Comparison of ENCODE assay signal across 24 cellular contexts in genomic region chr10:64350665-64351064, GRCh38.
DNase-seq lines count a peak whose midpoint lies in the region; ATAC-seq and TF ChIP-seq lines count a peak whose summit lies in the region.
"Had no signal": no experiment of that assay in that cellular context is flagged by ENCODE, and none has a peak within 500 bp of the region (broad histone marks: within the 10 kb centered on the region; RNA-seq: fewer than 3 reads in every experiment).

No MANE protein-coding gene starts in this region.

- no peak overlapping the region for H3K4me2 ChIP-seq in neuronal stem cell (ENCODE audit: insufficient read depth, low read length, poor library complexity, severe bottlenecking)

- no peaks in the 10 kb centered on the region for H3K4me1 Mint-ChIP-seq in CD14-positive monocyte
- H3K4me1 Mint-ChIP-seq: CD4-positive, CD25-positive, alpha-beta regulatory T cell had no signal

- H2AFZ ChIP-seq in neuronal stem cell (ENCODE audit: low read length): peak overlapping the region; percentile 43

- H3K9me3 ChIP-seq in neuronal stem cell (replicated peaks in 1 of 2; ENCODE audit: control insufficient read depth in 2 of 2, insufficient read depth in 1 of 2, low read depth in 1 of 2, low read length in 2 of 2) (no peaks in the 10 kb centered on the region), vagina (no peaks in the 10 kb centered on the region)
- H3K9me3 ChIP-seq: SJSA1 had no signal

- no peak overlapping the region for H2BK12ac ChIP-seq in neuronal stem cell (ENCODE audit: low read length)

- H4K91ac ChIP-seq in neuronal stem cell (ENCODE audit: low read depth, low read length, poor library complexity): no peak overlapping the region

- H3K79me1 ChIP-seq in neuronal stem cell (ENCODE audit: low read depth, low read length): no peaks in the 10 kb centered on the region

- H3K9ac ChIP-seq in neuronal stem cell (ENCODE audit: low read depth, low read length, poor library complexity): no peak overlapping the region

- no CpG with 5 or more reads among the region's 3 CpGs for WGBS in neuronal stem cell (ENCODE audit: extremely low coverage in 2 of 2, insufficient read length in 2 of 2, insufficient replicate concordance in 1 of 2), 2 donors

- no peak overlapping the region for H3K14ac ChIP-seq in neuronal stem cell (ENCODE audit: low read length)

- no peaks in the 10 kb centered on the region for H3K36me3 Mint-ChIP-seq in CD14-positive monocyte
- H3K36me3 Mint-ChIP-seq: CD4-positive, CD25-positive, alpha-beta regulatory T cell had no signal

- H2AK5ac ChIP-seq in neuronal stem cell (ENCODE audit: low read depth, low read length): no peak overlapping the region

- H3K4me1 ChIP-seq in neuronal stem cell (ENCODE audit: control insufficient read depth in 2 of 2, insufficient read depth in 1 of 2, low read depth in 1 of 2, low read length in 2 of 2): peaks cover 0 to 2% of the 10 kb centered on the region in 2 donors
- H3K4me1 ChIP-seq in vagina: no peaks in the 10 kb centered on the region
- H3K4me1 ChIP-seq: SJSA1 had no signal

- H3K23ac ChIP-seq in neuronal stem cell (ENCODE audit: low read depth, low read length, poor library complexity): no peak overlapping the region

- H3K27me3 Mint-ChIP-seq in CD14-positive monocyte (ENCODE audit: low read depth in 3 of 3): no peaks in the 10 kb centered on the region
- H3K27me3 Mint-ChIP-seq: CD4-positive, CD25-positive, alpha-beta regulatory T cell had no signal

- no peak overlapping the region for H4K8ac ChIP-seq in neuronal stem cell (ENCODE audit: low read depth, low read length)

- intact Hi-C loops in vagina (cut with DNase I) (no loop called here), CD14-positive monocyte (cut with micrococcal nuclease) (no loop called here)

- H3K9me3 Mint-ChIP-seq in CD14-positive monocyte: peaks cover 0 to 2% (median 0%) of the 10 kb centered on the region in 7 donors

- H3K27ac ChIP-seq in caudate nucleus (ENCODE audit: low read depth, low read length): peak overlapping the region; percentile 60
- H3K27ac ChIP-seq in neuronal stem cell (replicated peaks; ENCODE audit: low read length): no peak overlapping the region
- H3K27ac ChIP-seq in vagina: no peak overlapping the region
- H3K27ac ChIP-seq: 22Rv1, SJSA1 had no signal

- H2BK15ac ChIP-seq in neuronal stem cell (ENCODE audit: low read length): no peak overlapping the region

- H3K18ac ChIP-seq in neuronal stem cell (ENCODE audit: low read length): no peak overlapping the region

- DNase-seq in Ammon's horn (ENCODE audit: low spot score) (peak; percentile 29), caudate nucleus (lab: John Stamatoyannopoulos, UW) (peak in 4 of 61 donors; percentile 2 to 27 (median 4)), iPS-NIHi7 (ENCODE audit: extremely low spot score) (peak; percentile 10), neuronal stem cell (ENCODE audit: low spot score) (no peak), NK-92 (lab: John Stamatoyannopoulos, UW; ENCODE audit: unreplicated experiment) (no peak), vagina (ENCODE audit: extremely low spot score in 2 of 2) (no peak), CD14-positive monocyte (ENCODE audit: low spot score) (no peak)
- DNase-seq: ACHN; CD4-positive, CD25-positive, alpha-beta regulatory T cell; GOT3; HCEC 1CT; Kasumi-1; MV-4-11; NCI-H1105; NCI-H1436 treated with DMSO at 0.1 percent for 48 hours; NCI-H187 treated with DMSO at 0.1 percent for 48 hours; NCI-H524 treated with DMSO at 0.1 percent for 48 hours; NCI-H774; Right ventricle myocardium superior; RPMI8226 had no signal

- no peak for ATAC-seq in HG02970 (IDR thresholded peaks at IDR 0.05; ENCODE audit: low FRiP score, unreplicated experiment)
- ATAC-seq: HepG2 had no signal

- H2BK120ac ChIP-seq in neuronal stem cell (ENCODE audit: low read depth, low read length): no peak overlapping the region

- H3K27me3 ChIP-seq in neuronal stem cell (ENCODE audit: control insufficient read depth in 3 of 3, insufficient read depth in 3 of 3, low read depth in 1 of 3, low read length in 3 of 3) (no peaks in the 10 kb centered on the region), vagina (no peaks in the 10 kb centered on the region)
- H3K27me3 ChIP-seq: SJSA1 had no signal

- H3K27ac Mint-ChIP-seq in CD14-positive monocyte: no peak overlapping the region
- H3K27ac Mint-ChIP-seq: CD4-positive, CD25-positive, alpha-beta regulatory T cell had no signal

- TF ChIP-seq CTCF in vagina (IDR thresholded peaks at IDR 0.05) (no peak), CD14-positive monocyte (IDR thresholded peaks at IDR 0.05) (no peak)

- H3K36me3 ChIP-seq in neuronal stem cell (replicated peaks in 1 of 2; ENCODE audit: control insufficient read depth in 2 of 2, insufficient read depth in 2 of 2, low read length in 2 of 2): no peaks in the 10 kb centered on the region
- H3K36me3 ChIP-seq in vagina: no peaks in the 10 kb centered on the region
- H3K36me3 ChIP-seq: SJSA1 had no signal

- no peak overlapping the region for H2BK5ac ChIP-seq in neuronal stem cell (ENCODE audit: low read length)

- H3K4ac ChIP-seq in neuronal stem cell (ENCODE audit: low read length): no peak overlapping the region

- H3K4me3 Mint-ChIP-seq in CD14-positive monocyte: no peak overlapping the region
- H3K4me3 Mint-ChIP-seq: CD4-positive, CD25-positive, alpha-beta regulatory T cell had no signal

- no peak for TF ChIP-seq POLR2A in vagina (IDR thresholded peaks at IDR 0.05)

- H3K4me3 ChIP-seq in neuronal stem cell (ENCODE audit: low read length in 2 of 2) (no peak overlapping the region), vagina (no peak overlapping the region)
- H3K4me3 ChIP-seq: SJSA1 had no signal

Comparison
In these comparisons a context has a peak if more than half of its experiments do, and no peak if none do; other contexts are left out.
1. DNase-seq: peak in Ammon's horn (single experiment) and iPS-NIHi7 (single experiment); none in neuronal stem cell (single experiment), NK-92 (single experiment), vagina (0 of 2) and CD14-positive monocyte (single experiment).